In the genomic region with DNA sequence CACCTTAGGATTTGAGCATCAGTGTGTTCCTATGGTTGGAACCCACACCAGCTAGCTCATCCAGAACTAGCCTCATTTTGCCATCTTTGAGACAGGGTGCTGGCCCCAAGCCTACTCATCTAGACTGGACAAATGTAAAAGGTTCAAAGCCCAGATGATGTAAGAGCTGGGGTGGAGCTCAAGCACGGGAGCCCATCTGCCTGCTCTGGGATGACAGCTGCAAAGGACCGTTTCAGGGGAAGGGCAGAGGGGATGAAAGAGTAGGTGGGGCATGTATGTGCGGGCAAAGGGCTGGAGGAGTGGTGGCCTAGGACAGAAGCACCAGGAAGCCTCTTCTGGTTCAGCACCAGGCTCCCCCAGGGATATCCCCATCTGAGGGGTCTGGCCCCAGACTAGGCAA, we compare ENCODE assay signal across 13 cellular contexts. TPM values are rescaled to one million over a fixed set of nuclear protein-coding genes. Genes with fewer than 3 reads are reported as not detected.
DNase-seq lines count a peak whose midpoint lies in the region; ATAC-seq, FAIRE-seq and TF ChIP-seq lines count a peak whose summit lies in the region.
"Had no signal": no experiment of that assay in that cellular context is flagged by ENCODE, and none has a peak within 500 bp of the region (broad histone marks: within the 10 kb centered on the region; RNA-seq: fewer than 3 reads in every experiment).

No MANE protein-coding gene starts in this region.

- in situ Hi-C loops in HepG2 (cut with HindIII; ENCODE audit: extremely low pct_ligation_motif_present, low pct_unique_long_range_greater_than_20kb): loop anchor here (10.0 kb wide), 1 partner anchor 323 kb away; the partner anchor contains the start of gene RPP25

- CTCF ChIA-PET in HepG2 (lab: Yijun Ruan, JAX; ENCODE audit: low intra/inter-chr PET ratio, low total read pairs): interaction anchor here (1.8 to 2.9 kb wide), 4 partner anchors 10 to 257 kb away, joined by 4 to 22 read pairs (median 16); no protein-coding TSS in a partner anchor
- CTCF ChIA-PET in HEK293T (lab: Yijun Ruan, JAX): interaction anchor here (0.7 to 8.2 kb wide), 19 partner anchors 9 to 258 kb away, joined by 3 to 205 read pairs (median 3); no protein-coding TSS in a partner anchor

- intact Hi-C loops in HepG2 (cut with micrococcal nuclease; ENCODE audit: unreplicated experiment): no loop called here

- peak overlapping the region; percentile 34; the same call in 1 of the 2 replicates for H3K4me2 ChIP-seq in HepG2 (ENCODE audit: low read depth, low read length)
- H3K4me2 ChIP-seq: hepatocyte had no signal

- WGBS in HepG2 (ENCODE audit: low lambda C conversion rate): 5% methylated on average over 3 of the region's 3 CpGs
- 56 to 69% methylated on average over 3 of the region's 3 CpGs for WGBS in tibial nerve, 2 donors

- TF ChIP-seq POLR2A in HepG2 (IDR thresholded peaks at IDR 0.05; ENCODE audit: insufficient read depth in 1 of 2, low read depth in 2 of 2, low read length in 2 of 2) (no peak), tibial nerve (IDR thresholded peaks at IDR 0.05) (no peak)

- H2AFZ ChIP-seq in HepG2 (ENCODE audit: low read length): no peak overlapping the region
- H2AFZ ChIP-seq: hepatocyte had no signal

- H3K27ac ChIP-seq in HepG2 (ENCODE audit: extremely low read length, insufficient read depth, low read length) (peak overlapping the region; percentile 44), tibial nerve (peak overlapping the region in 1 of 4 donors; percentile 7)
- H3K27ac ChIP-seq: hepatocyte, suprapubic skin had no signal

- H3K4me3 ChIP-seq in HepG2 (replicated peaks in 1 of 3; ENCODE audit: insufficient read depth in 1 of 3, low read depth in 2 of 3, low read length in 3 of 3) (no peak overlapping the region), tibial nerve (no peak overlapping the region)
- H3K4me3 ChIP-seq: hepatocyte, suprapubic skin had no signal

- no peak overlapping the region for H3K9ac ChIP-seq in HepG2 (ENCODE audit: insufficient read depth, low read depth, low read length)

- ATAC-seq in activated T-cell treated with anti-CD3 and anti-CD28 coated beads, Interleukin-2, amount 50 U/mL, for 72 hours (replicated peaks in 1 of 2): no peak
- ATAC-seq in T-helper 17 cell: peak; percentile 3
- ATAC-seq in HepG2: peak; percentile 74

- TF ChIP-seq EP300 in HepG2 (IDR thresholded peaks at IDR 0.05; ENCODE audit: low read depth in 2 of 2, low read length in 2 of 2) (no peak), HepG2 (CRISPR knock-in tag; IDR thresholded peaks at IDR 0.05; ENCODE audit: borderline replicate concordance) (no peak), tibial nerve (IDR thresholded peaks at IDR 0.05) (no peak)

- H3K79me2 ChIP-seq in HepG2 (ENCODE audit: insufficient read depth, low read length): no peaks in the 10 kb centered on the region
- H3K79me2 ChIP-seq: hepatocyte had no signal

- H4K20me1 ChIP-seq in HepG2 (ENCODE audit: insufficient read depth, low read length): peaks cover 27% of the 10 kb centered on the region

- peaks cover 92% of the 10 kb centered on the region for H3K36me3 Mint-ChIP-seq in activated T-cell treated with anti-CD3 and anti-CD28 coated beads, Interleukin-2, amount 50 U/mL, for 24 hours (ENCODE audit: low read depth)
- H3K36me3 Mint-ChIP-seq in activated T-cell treated with anti-CD3 and anti-CD28 coated beads, Interleukin-2, amount 50 U/mL, for 72 hours (ENCODE audit: insufficient read depth in 2 of 2): peaks cover 10 to 16% of the 10 kb centered on the region in 2 donors
- H3K36me3 Mint-ChIP-seq in T-helper 17 cell (ENCODE audit: low read depth): peaks cover 18% of the 10 kb centered on the region

- H3K27me3 ChIP-seq in HepG2 (ENCODE audit: control insufficient read depth in 1 of 2, insufficient read depth in 2 of 2, low read length in 2 of 2) (no peaks in the 10 kb centered on the region), tibial nerve (no peaks in the 10 kb centered on the region)
- H3K27me3 ChIP-seq: hepatocyte, suprapubic skin had no signal

- H3K4me1 ChIP-seq in HepG2 (ENCODE audit: insufficient read depth, low read length) (peaks cover 20% of the 10 kb centered on the region), tibial nerve (no peaks in the 10 kb centered on the region)
- H3K4me1 ChIP-seq: suprapubic skin had no signal

- peak; percentile 81 for FAIRE-seq in HepG2 (lab: Jason Lieb, UNC)
- no peak for FAIRE-seq in D721Med (lab: Jason Lieb, UNC)

- TF ChIP-seq CTCF in HepG2 (CRISPR knock-in tag; IDR thresholded peaks at IDR 0.05) (no peak), tibial nerve (IDR thresholded peaks at IDR 0.05) (no peak), D721Med (IDR thresholded peaks at IDR 0.05; ENCODE audit: insufficient read depth, missing control alignments) (no peak)

- peaks cover 10% of the 10 kb centered on the region for H3K4me1 Mint-ChIP-seq in activated T-cell treated with anti-CD3 and anti-CD28 coated beads, Interleukin-2, amount 50 U/mL, for 24 hours (ENCODE audit: low read depth)
- H3K4me1 Mint-ChIP-seq in activated T-cell treated with anti-CD3 and anti-CD28 coated beads, Interleukin-2, amount 50 U/mL, for 72 hours (ENCODE audit: low read depth): peaks cover 9% of the 10 kb centered on the region
- H3K4me1 Mint-ChIP-seq in T-helper 17 cell: peaks cover 19% of the 10 kb centered on the region

- DNase-seq in activated T-cell treated with anti-CD3 and anti-CD28 coated beads, Interleukin-2, amount 50 U/mL, for 24 hours: no peak
- DNase-seq in activated T-cell treated with anti-CD3 and anti-CD28 coated beads, Interleukin-2, amount 50 U/mL, for 72 hours: no peak
- no peak for DNase-seq in T-helper 17 cell
- peak; percentile 78 for DNase-seq in HepG2 (ENCODE audit: low spot score)
- no peak for DNase-seq in tibial nerve (ENCODE audit: low spot score in 2 of 2)
- DNase-seq in D721Med (ENCODE audit: insufficient read length, low spot score): no peak
- DNase-seq in HEK293T (ENCODE audit: extremely low spot score): no peak
- DNase-seq in SHP77 (lab: John Stamatoyannopoulos, UW): no peak
- DNase-seq: DMS79, NCI-H1105 had no signal

- H3K36me3 ChIP-seq in HepG2 (replicated peaks in 1 of 2; ENCODE audit: control insufficient read depth in 1 of 2, insufficient read depth in 2 of 2, low read length in 2 of 2) (peaks cover 54 to 87% of the 10 kb centered on the region in 2 experiments), tibial nerve (peaks cover 0 to 100% (median 31%) of the 10 kb centered on the region in 3 donors)

- no TSS peak for BruUV-seq in HepG2 (replicated peaks; lab: Mats Ljungman, UMichigan)

- peak overlapping the region; percentile 72 for H3K27ac Mint-ChIP-seq in activated T-cell treated with anti-CD3 and anti-CD28 coated beads, Interleukin-2, amount 50 U/mL, for 24 hours
- H3K27ac Mint-ChIP-seq in activated T-cell treated with anti-CD3 and anti-CD28 coated beads, Interleukin-2, amount 50 U/mL, for 72 hours: no peak overlapping the region
- no peak overlapping the region for H3K27ac Mint-ChIP-seq in T-helper 17 cell

- H3K9me3 Mint-ChIP-seq in activated T-cell treated with anti-CD3 and anti-CD28 coated beads, Interleukin-2, amount 50 U/mL, for 24 hours: no peaks in the 10 kb centered on the region
- H3K9me3 Mint-ChIP-seq in activated T-cell treated with anti-CD3 and anti-CD28 coated beads, Interleukin-2, amount 50 U/mL, for 72 hours: no peaks in the 10 kb centered on the region
- H3K9me3 Mint-ChIP-seq: CD4-positive, alpha-beta T cell had no signal

- H3K9me3 ChIP-seq in T-helper 17 cell (ENCODE audit: control insufficient read depth, low read length, poor library complexity, severe bottlenecking) (no peaks in the 10 kb centered on the region), HepG2 (ENCODE audit: low read length) (no peaks in the 10 kb centered on the region), tibial nerve (no peaks in the 10 kb centered on the region)
- H3K9me3 ChIP-seq: suprapubic skin had no signal

- no peak overlapping the region for H3K4me3 Mint-ChIP-seq in activated T-cell treated with anti-CD3 and anti-CD28 coated beads, Interleukin-2, amount 50 U/mL, for 24 hours
- H3K4me3 Mint-ChIP-seq in activated T-cell treated with anti-CD3 and anti-CD28 coated beads, Interleukin-2, amount 50 U/mL, for 72 hours: no peak overlapping the region
- H3K4me3 Mint-ChIP-seq in T-helper 17 cell: no peak overlapping the region
- H3K4me3 Mint-ChIP-seq: CD4-positive, alpha-beta T cell had no signal

- POLR2A ChIA-PET in HepG2 (lab: Yijun Ruan, JAX): interaction anchor here (0.6 to 2.5 kb wide), 6 partner anchors 16 to 153 kb away, joined by 3 to 12 read pairs (median 4); partner anchors contain the start of gene CLK3
- POLR2A ChIA-PET in HEK293T (lab: Yijun Ruan, JAX): interaction anchor here (1.2 to 5.7 kb wide), 2 partner anchors 11 to 129 kb away, joined by 5 to 28 read pairs; no protein-coding TSS in a partner anchor

- H3K27me3 Mint-ChIP-seq in activated T-cell treated with anti-CD3 and anti-CD28 coated beads, Interleukin-2, amount 50 U/mL, for 24 hours: no peaks in the 10 kb centered on the region
- H3K27me3 Mint-ChIP-seq in activated T-cell treated with anti-CD3 and anti-CD28 coated beads, Interleukin-2, amount 50 U/mL, for 72 hours (ENCODE audit: low read depth): no peaks in the 10 kb centered on the region
- H3K27me3 Mint-ChIP-seq in T-helper 17 cell: no peaks in the 10 kb centered on the region
- H3K27me3 Mint-ChIP-seq: CD4-positive, alpha-beta T cell had no signal

- TF ChIP-seq RAD21 in HepG2 (CRISPR knock-in tag; IDR thresholded peaks at IDR 0.05): no peak

RNA-seq across cellular contexts. Expression of gene CLK3, which starts 15.8 kb away (rescaled TPM):
- 100 to 1,000 TPM; 116 to 120 TPM for total RNA-seq in activated T-cell treated with anti-CD3 and anti-CD28 coated beads, Interleukin-2, amount 50 U/mL, for 72 hours
- total RNA-seq in T-helper 17 cell (100 to 1,000 TPM; 216 to 243 TPM), HepG2 (2016; rRNA removed; fragmentation: Illumina TruSeq; extraction: Trizol) (31.4 and 41.5 TPM in 2 replicates), tibial nerve (100 to 1,000 TPM; 130 to 181 (median 138) TPM)
- total RNA-seq in HepG2 (2016; cell fraction: cytosol; rRNA removed; fragmentation: Illumina TruSeq; extraction: Trizol; ENCODE audit: low read depth): 21.2 TPM in 2 replicates
- 29.0 and 39.7 TPM in 2 replicates for total RNA-seq in HepG2 (2016; cell fraction: insoluble cytoplasmic fraction; rRNA removed; fragmentation: Illumina TruSeq; extraction: Trizol)
- total RNA-seq in HepG2 (2016; cell fraction: membrane; rRNA removed; fragmentation: Illumina TruSeq; extraction: Trizol): 19.8 and 21.9 TPM in 2 replicates
- total RNA-seq in HepG2 (2016; cell fraction: nucleus; rRNA removed; fragmentation: Illumina TruSeq; extraction: Trizol): 49.0 and 49.2 TPM in 2 replicates
- polyA plus RNA-seq in HepG2 (2011; rRNA removed): 82.0 and 89.1 TPM in 2 replicates
- polyA plus RNA-seq in HepG2 (2011; cell fraction: cytosol; rRNA removed): 59.3 and 68.4 TPM in 2 replicates
- 264 and 302 TPM in 2 replicates for polyA plus RNA-seq in HepG2 (2011; cell fraction: nucleus; rRNA removed)
- 34.0 and 40.7 TPM in 2 replicates for polyA plus RNA-seq in HepG2 (2012)
- polyA plus RNA-seq in HepG2 (2016; cell fraction: cytosol; fragmentation: Illumina TruSeq; extraction: Trizol; ENCODE audit: low read depth): 8.0 and 8.4 TPM in 2 replicates
- polyA plus RNA-seq in HepG2 (2016; cell fraction: insoluble cytoplasmic fraction; fragmentation: Illumina TruSeq; extraction: Trizol; ENCODE audit: low read depth): 33.8 and 35.7 TPM in 2 replicates
- polyA plus RNA-seq in HepG2 (2016; cell fraction: membrane; fragmentation: Illumina TruSeq; extraction: Trizol; ENCODE audit: low read depth): 11.6 and 14.5 TPM in 2 replicates
- polyA plus RNA-seq in HepG2 (2016; cell fraction: nucleus; fragmentation: Illumina TruSeq; extraction: Trizol; ENCODE audit: insufficient read depth, low read depth): 101 and 109 TPM in 2 replicates
- polyA minus RNA-seq in HepG2 (2011; rRNA and poly(A)+ RNA removed; ENCODE audit: low replicate concordance): 181 and 249 TPM in 2 replicates
- 23.0 and 27.8 TPM in 2 replicates for polyA minus RNA-seq in HepG2 (2011; cell fraction: cytosol; rRNA and poly(A)+ RNA removed)
- polyA minus RNA-seq in HepG2 (2011; cell fraction: nucleus; rRNA and poly(A)+ RNA removed): 142 and 155 TPM in 2 replicates

Comparison
In these comparisons a context has a peak if more than half of its experiments do, and no peak if none do; other contexts are left out.
1. ATAC-seq: peak in T-helper 17 cell (single experiment) and HepG2 (single experiment); none in activated T-cell treated with anti-CD3 and anti-CD28 coated beads, Interleukin-2, amount 50 U/mL, for 72 hours (0 of 2).